Comparison of ENCODE assay signal across 9 cellular contexts in genomic region chr12:2890001-2890387, GRCh38. TPM values are rescaled to one million over a fixed set of nuclear protein-coding genes. Genes with fewer than 3 reads are reported as not detected.
DNase-seq lines count a peak whose midpoint lies in the region; ATAC-seq and TF ChIP-seq lines count a peak whose summit lies in the region.
"Had no signal": no experiment of that assay in that cellular context is flagged by ENCODE, and none has a peak within 500 bp of the region (broad histone marks: within the 10 kb centered on the region; RNA-seq: fewer than 3 reads in every experiment).

No MANE protein-coding gene starts in this region.

- no peak overlapping the region for H4K8ac ChIP-seq in mesendoderm (ENCODE audit: low read depth, low read length)

- H3K27me3 ChIP-seq in heart left ventricle = no peaks in the 10 kb centered on the region
- no peaks in the 10 kb centered on the region for H3K27me3 ChIP-seq in brain microvascular endothelial cell (replicated peaks)
- no peaks in the 10 kb centered on the region for H3K27me3 ChIP-seq in mesendoderm (ENCODE audit: insufficient read depth, low read length, poor library complexity)

- peak overlapping the region; percentile 25 for H3K4ac ChIP-seq in mesendoderm (ENCODE audit: low read depth, low read length)

- H3K36me3 ChIP-seq in heart left ventricle (peaks cover 0 to 24% (median 0%) of the 10 kb centered on the region in 9 donors), brain microvascular endothelial cell (replicated peaks) (no peaks in the 10 kb centered on the region), mesendoderm (ENCODE audit: control insufficient read depth, insufficient read depth, low read length) (peaks cover 6% of the 10 kb centered on the region), urinary bladder (ENCODE audit: insufficient read depth) (no peaks in the 10 kb centered on the region)

- H4K5ac ChIP-seq in mesendoderm (ENCODE audit: low read length) = no peak overlapping the region

- H3K4me2 ChIP-seq in mesendoderm (ENCODE audit: low read length) = peak overlapping the region; percentile 69

- peak overlapping the region; percentile 56 for H2BK5ac ChIP-seq in mesendoderm (ENCODE audit: low read length)

- in situ Hi-C loops in brain microvascular endothelial cell (cut with HindIII; ENCODE audit: low pct_ligation_motif_present, low sequenced_read_pairs) = no loop called here

- H3K18ac ChIP-seq in mesendoderm (ENCODE audit: low read length) = no peak overlapping the region

- DNase-seq in heart left ventricle = no peak
- no peak for DNase-seq in cardiac septum (ENCODE audit: low spot score)
- no peak for DNase-seq in brain microvascular endothelial cell
- DNase-seq in mesendoderm = no peak
- DNase-seq in effector CD8-positive, alpha-beta T cell (lab: John Stamatoyannopoulos, UW) = no peak

- intact Hi-C loops in heart left ventricle (cut with DNase I) (loop anchor here in 1 of 10 donors (10.0 kb wide), 1 partner anchor 55 kb away; no protein-coding TSS in a partner anchor), cardiac septum (cut with DNase I) (loop anchor here (5.0 kb wide), 1 partner anchor 67 kb away; the partner anchor contains the start of gene TEAD4)

- H3K79me2 ChIP-seq in mesendoderm (ENCODE audit: control insufficient read depth, insufficient read depth, low read length) = no peaks in the 10 kb centered on the region

- peak overlapping the region in 11 of 12 donors; percentile 53 to 98 (median 85) for H3K27ac ChIP-seq in heart left ventricle
- H3K27ac ChIP-seq in brain microvascular endothelial cell = peak overlapping the region; percentile 66
- no peak overlapping the region for H3K27ac ChIP-seq in mesendoderm (ENCODE audit: low read depth, low read length)
- H3K27ac ChIP-seq in urinary bladder (ENCODE audit: low read depth) = peak overlapping the region; percentile 30

- H3K9me3 ChIP-seq in heart left ventricle = no peaks in the 10 kb centered on the region

- 73 to 76% (median 75%) methylated on average over 10 of the region's 10 CpGs for WGBS in heart left ventricle, 4 donors
- WGBS in mesendoderm (ENCODE audit: extremely low coverage, insufficient coverage, low lambda C conversion rate) = no CpG with 5 or more reads among the region's 10 CpGs
- 67% methylated on average over 10 of the region's 10 CpGs for WGBS in urinary bladder

- H3K9ac ChIP-seq in mesendoderm (ENCODE audit: low read length) = peak overlapping the region; percentile 84

- H2AK5ac ChIP-seq in mesendoderm (ENCODE audit: low read length) = no peak overlapping the region

- no peak for TF ChIP-seq POLR2A in heart left ventricle (IDR thresholded peaks at IDR 0.05)

- TF ChIP-seq CTCF in heart left ventricle (IDR thresholded peaks at IDR 0.05) = no peak
- no peak for TF ChIP-seq CTCF in brain microvascular endothelial cell (IDR thresholded peaks at IDR 0.05; ENCODE audit: low read depth, low read length, missing control alignments)

- H3K4me3 ChIP-seq in heart left ventricle = peak overlapping the region in 11 of 12 donors; percentile 62 to 97 (median 88)
- peak overlapping the region; percentile 96 for H3K4me3 ChIP-seq in brain microvascular endothelial cell (ENCODE audit: low read depth, low read length)
- peak overlapping the region; percentile 34 for H3K4me3 ChIP-seq in mesendoderm (ENCODE audit: low read length)
- peak overlapping the region; percentile 29 for H3K4me3 ChIP-seq in urinary bladder (ENCODE audit: low read depth, low read length)

- no peak for ATAC-seq in heart left ventricle
- no peak for ATAC-seq in GM19397 (IDR thresholded peaks at IDR 0.05; ENCODE audit: unreplicated experiment)
- no peak for ATAC-seq in GM21360 (IDR thresholded peaks at IDR 0.05; ENCODE audit: unreplicated experiment)

- peak overlapping the region; percentile 81 for H3K56ac ChIP-seq in mesendoderm (ENCODE audit: low read length)

- no peak overlapping the region for H2BK15ac ChIP-seq in mesendoderm (replicated peaks; ENCODE audit: low read depth)

- peak overlapping the region; percentile 11 for H3K23ac ChIP-seq in mesendoderm (ENCODE audit: low read length)

- peaks cover 0 to 25% (median 11%) of the 10 kb centered on the region in 12 donors for H3K4me1 ChIP-seq in heart left ventricle
- no peaks in the 10 kb centered on the region for H3K4me1 ChIP-seq in mesendoderm (ENCODE audit: control insufficient read depth, low read depth, low read length)
- H3K4me1 ChIP-seq in urinary bladder (ENCODE audit: insufficient read depth) = no peaks in the 10 kb centered on the region

- H3K79me1 ChIP-seq in mesendoderm (ENCODE audit: low read length) = no peaks in the 10 kb centered on the region

- no peak overlapping the region for H2BK120ac ChIP-seq in mesendoderm (ENCODE audit: low read depth, low read length)

RNA-seq across cellular contexts. Expression of gene TULP3, which starts 0.7 kb away (rescaled TPM):
- total RNA-seq in heart left ventricle (1 to 10 TPM; 3.5 to 10.0 (median 5.3) TPM), cardiac septum (6.2 TPM), urinary bladder (24.3 TPM)
- polyA plus RNA-seq in heart left ventricle (1 to 10 TPM; 2.6 to 5.6 TPM), urinary bladder (22.8 TPM)
- 24.9 TPM for polyA plus RNA-seq in mesendoderm (2013, experiment 1 of 2)
- 26.2 TPM for polyA plus RNA-seq in mesendoderm (2013, experiment 2 of 2)

RNA-seq across cellular contexts. Expression of gene RHNO1, which starts 13.0 kb away (rescaled TPM):
- total RNA-seq in heart left ventricle (10 to 100 TPM in 1 of 9 donors, 1 to 10 TPM in 8; 3.1 to 15.0 (median 5.7) TPM), cardiac septum (8.3 TPM), urinary bladder (27.4 TPM)
- polyA plus RNA-seq in heart left ventricle (1 to 10 TPM; 3.1 to 6.4 TPM), urinary bladder (12.0 TPM)
- polyA plus RNA-seq in mesendoderm (2013, experiment 1 of 2) = 66.8 TPM
- 70.5 TPM for polyA plus RNA-seq in mesendoderm (2013, experiment 2 of 2)

RNA-seq across cellular contexts. Expression of gene FOXM1, which starts 13.0 kb away (rescaled TPM):
- 10 to 100 TPM in 1 of 9 donors, 1 to 10 TPM in 2, under 1 TPM in 6; 0.09 to 13.5 (median 0.68) TPM for total RNA-seq in heart left ventricle
- polyA plus RNA-seq in heart left ventricle = under 1 TPM; 0.08 to 0.36 TPM
- total RNA-seq in cardiac septum = 0.24 TPM
- polyA plus RNA-seq in mesendoderm (2013, experiment 1 of 2) = 109 TPM
- polyA plus RNA-seq in mesendoderm (2013, experiment 2 of 2) = 111 TPM
- total RNA-seq in urinary bladder = 6.2 TPM
- polyA plus RNA-seq in urinary bladder = 0.49 TPM

RNA-seq across cellular contexts. Expression of gene TEX52, which starts 33.2 kb away (rescaled TPM):
- total RNA-seq in heart left ventricle (not detected), cardiac septum (not detected), urinary bladder (not detected)
- polyA plus RNA-seq in heart left ventricle (not detected), urinary bladder (not detected)
- not detected for polyA plus RNA-seq in mesendoderm (2013, experiment 1 of 2)
- polyA plus RNA-seq in mesendoderm (2013, experiment 2 of 2) = not detected
- total RNA-seq: glomerular endothelial cell had no signal

RNA-seq across cellular contexts. Expression of gene NRIP2, which starts 55.2 kb away (rescaled TPM):
- total RNA-seq in heart left ventricle = 1 to 10 TPM; 1.9 to 3.1 (median 2.1) TPM
- 1 to 10 TPM; 1.9 to 2.1 TPM for polyA plus RNA-seq in heart left ventricle
- 2.9 TPM for total RNA-seq in cardiac septum
- polyA plus RNA-seq in mesendoderm (2013, experiment 1 of 2) = not detected
- polyA plus RNA-seq in mesendoderm (2013, experiment 2 of 2) = not detected
- total RNA-seq in urinary bladder = 1.7 TPM
- polyA plus RNA-seq in urinary bladder = 4.3 TPM
- total RNA-seq: glomerular endothelial cell had no signal

Comparison
In these comparisons a context has a peak if more than half of its experiments do, and no peak if none do; other contexts are left out.
1. H3K4me3 ChIP-seq: peak in every context shown above with its lines; median percentile 96 in brain microvascular endothelial cell; 88 in heart left ventricle; 34 in mesendoderm; 29 in urinary bladder.